12 cellular contexts compared by ENCODE assay signal in the genomic region with DNA sequence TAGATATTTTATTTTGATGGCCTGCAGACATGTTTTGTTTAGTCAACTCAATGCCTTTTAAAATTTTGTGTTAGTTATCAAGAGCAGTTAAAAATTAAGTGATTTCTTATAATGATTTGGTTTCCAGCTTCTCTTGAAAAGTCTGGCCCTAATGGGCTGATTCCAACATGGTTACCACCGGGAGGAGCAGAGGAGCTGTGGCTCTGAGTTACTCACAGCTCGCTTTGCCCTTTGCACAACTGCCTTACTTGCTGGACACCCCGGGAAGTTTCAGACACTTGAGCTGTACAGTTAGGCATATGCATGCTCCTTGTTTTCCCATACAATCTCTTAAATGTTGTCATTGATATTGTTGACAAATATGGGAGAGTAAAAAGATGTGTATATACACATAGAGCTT.
"Had no signal": no experiment of that assay in that cellular context is flagged by ENCODE, and none has a peak within 500 bp of the region (broad histone marks: within the 10 kb centered on the region; RNA-seq: fewer than 3 reads in every experiment).

No MANE protein-coding gene starts in this region.

- H3K9me3 ChIP-seq: colonic mucosa, ovary, thyroid gland had no signal

- H3K27ac Mint-ChIP-seq: activated naive CD8-positive, alpha-beta T cell had no signal

- H3K36me3 ChIP-seq: colonic mucosa, ovary, thyroid gland had no signal

- FAIRE-seq: urothelium cell line had no signal

- H3K27ac ChIP-seq: colonic mucosa, ovary, thyroid gland had no signal

- H3K4me1 ChIP-seq: colonic mucosa, thyroid gland had no signal

- DNase-seq: activated CD4-positive, alpha-beta T cell treated with anti-CD3 and anti-CD28 coated beads, Interleukin-2, amount 50 U/mL, for 1 hour; activated CD8-positive, alpha-beta memory T cell treated with anti-CD3 and anti-CD28 coated beads for 24 hours; activated gamma-delta T cell treated with Interleukin-2 at 50 U/mL for 16 hours; amniotic stem cell; caudate nucleus; colonic mucosa; head of caudate nucleus; ovary; stimulated activated CD4-positive, alpha-beta T cell treated with anti-CD3 and anti-CD28 coated beads, Interleukin-1b, Interleukin-23, amount 100 ng/mL, for 48 hours; thyroid gland had no signal

- H3K4me3 ChIP-seq: colonic mucosa, ovary, thyroid gland had no signal

- H3K4me3 Mint-ChIP-seq: activated naive CD8-positive, alpha-beta T cell had no signal

- H3K36me3 Mint-ChIP-seq: activated naive CD8-positive, alpha-beta T cell had no signal

- H3K27me3 ChIP-seq: colonic mucosa, ovary, thyroid gland had no signal
